32 cellular contexts compared by ENCODE assay signal in genomic region chrX:100089724-100090123, GRCh38.
DNase-seq lines count a peak whose midpoint lies in the region; ATAC-seq, FAIRE-seq and TF ChIP-seq lines count a peak whose summit lies in the region.
"Had no signal": no experiment of that assay in that cellular context is flagged by ENCODE, and none has a peak within 500 bp of the region (broad histone marks: within the 10 kb centered on the region; RNA-seq: fewer than 3 reads in every experiment).

No MANE protein-coding gene starts in this region.

- no peak for TF ChIP-seq EP300 in A549 (IDR thresholded peaks at IDR 0.05)

- H3K27ac ChIP-seq in A549: no peak overlapping the region
- H3K27ac ChIP-seq in HEK293 (ENCODE audit: extremely low read depth, low read depth, low read length): no peak overlapping the region
- H3K27ac ChIP-seq in right cardiac atrium (ENCODE audit: low read length): no peak overlapping the region
- no peak overlapping the region for H3K27ac ChIP-seq in esophagus squamous epithelium
- H3K27ac ChIP-seq: 22Rv1; BLaER1; BLaER1 treated with 17β-estradiol and CSF1 and Interleukin-3, amounts not matched to agents 10 nM and 100 nM; C4-2B had no signal

- DNase-seq in A549 (ENCODE audit: low read depth in 1 of 2, low spot score in 1 of 2) (no peak), frontal cortex (ENCODE audit: low spot score in 2 of 2) (no peak), right cardiac atrium (no peak), esophagus squamous epithelium (lab: John Stamatoyannopoulos, UW) (no peak)
- DNase-seq: 8988T; ACHN; AML-193; BE2C; C1 segment of cervical spinal cord; Caco-2; Calu3; CD4-positive, alpha-beta memory T cell; CD4-positive, alpha-beta T cell; CD4-positive, CD25-positive, alpha-beta regulatory T cell; CD8-positive, alpha-beta memory T cell; CD8-positive, alpha-beta T cell; COR-L47; DMS 273 treated with DMSO at 0.1 percent for 48 hours; DMS153; DMS53; DMS79; DMS79 treated with DMSO at 0.1 percent for 48 hours; DND-41; EL had no signal

- ATAC-seq in A549: no peak
- ATAC-seq in GM18873 (IDR thresholded peaks at IDR 0.05; ENCODE audit: low FRiP score, unreplicated experiment): no peak
- no peak for ATAC-seq in right cardiac atrium
- ATAC-seq: CD8-positive, alpha-beta T cell had no signal

- POLR2A ChIA-PET in A549 (lab: Yijun Ruan, JAX): no interaction called here
- POLR2A ChIA-PET in HEK293 (lab: Yijun Ruan, JAX): no interaction called here

- H3K9me3 ChIP-seq in A549 (no peaks in the 10 kb centered on the region), HEK293 (ENCODE audit: control insufficient read depth, insufficient read depth, low read depth, low read length) (no peaks in the 10 kb centered on the region), right cardiac atrium (ENCODE audit: control insufficient read depth, low read length) (no peaks in the 10 kb centered on the region), esophagus squamous epithelium (no peaks in the 10 kb centered on the region)
- H3K9me3 ChIP-seq: BE2C, Caco-2 had no signal

- TF ChIP-seq CTCF in A549 (IDR thresholded peaks at IDR 0.05) (no peak), HEK293 (tag by site-specific recombination; IDR thresholded peaks at IDR 0.05) (no peak), esophagus squamous epithelium (IDR thresholded peaks at IDR 0.05) (no peak)

- TF ChIP-seq RAD21 in A549 (conservative IDR thresholded peaks at IDR 0.05 in 1 of 2, IDR thresholded peaks at IDR 0.05 in 1 of 2): no peak

- H3K4me3 ChIP-seq in A549 (no peak overlapping the region), HEK293 (ENCODE audit: low read depth, low read length) (no peak overlapping the region), right cardiac atrium (ENCODE audit: low read length) (no peak overlapping the region), esophagus squamous epithelium (no peak overlapping the region)
- H3K4me3 ChIP-seq: BLaER1; BLaER1 treated with 17β-estradiol and CSF1 and Interleukin-3, amounts not matched to agents 10 nM and 100 nM had no signal

- H3K36me3 ChIP-seq in HEK293 (ENCODE audit: control insufficient read depth in 2 of 2, insufficient read depth in 1 of 2, low read length in 2 of 2): no peaks in the 10 kb centered on the region
- no peaks in the 10 kb centered on the region for H3K36me3 ChIP-seq in esophagus squamous epithelium
- H3K36me3 ChIP-seq: BE2C; BLaER1; BLaER1 treated with 17β-estradiol and CSF1 and Interleukin-3, amounts not matched to agents 10 nM and 100 nM had no signal

- H3K27me3 ChIP-seq in right cardiac atrium (ENCODE audit: control insufficient read depth, insufficient read depth): no peaks in the 10 kb centered on the region
- H3K27me3 ChIP-seq in esophagus squamous epithelium: no peaks in the 10 kb centered on the region
- H3K27me3 ChIP-seq: BE2C had no signal

- WGBS in A549 (ENCODE audit: missing lambda C conversion rate): 0% methylated on average over 3 of the region's 3 CpGs
- WGBS in right cardiac atrium: 82% methylated on average over 3 of the region's 3 CpGs
- WGBS in esophagus squamous epithelium, 2 donors: 74 to 93% methylated on average over 3 of the region's 3 CpGs

- intact Hi-C loops in right cardiac atrium (cut with DNase I) (no loop called here), esophagus squamous epithelium (cut with DNase I) (no loop called here)

- H3K4me2 ChIP-seq in A549: no peak overlapping the region
- H3K4me2 ChIP-seq: BLaER1; BLaER1 treated with 17β-estradiol and CSF1 and Interleukin-3, amounts not matched to agents 10 nM and 100 nM had no signal

- FAIRE-seq in A549 (lab: Jason Lieb, UNC) (no peak), frontal cortex (lab: Jason Lieb, UNC) (peak; percentile 10)
- FAIRE-seq: A204.1, D721Med had no signal

- H3K4me1 ChIP-seq in A549 (no peaks in the 10 kb centered on the region), HEK293 (ENCODE audit: control insufficient read depth, insufficient read depth, low read length) (no peaks in the 10 kb centered on the region), right cardiac atrium (ENCODE audit: control insufficient read depth, insufficient read depth, low read length) (no peaks in the 10 kb centered on the region), esophagus squamous epithelium (no peaks in the 10 kb centered on the region)
- H3K4me1 ChIP-seq: BE2C, BLaER1, Caco-2 had no signal

- CTCF ChIA-PET in A549 (lab: Yijun Ruan, JAX): no interaction called here
- CTCF ChIA-PET in HEK293 (lab: Yijun Ruan, JAX): no interaction called here

- no peak for TF ChIP-seq POLR2A in A549 (IDR thresholded peaks at IDR 0.05; ENCODE audit: low read length)
- no peak for TF ChIP-seq POLR2A in esophagus squamous epithelium (IDR thresholded peaks at IDR 0.05)

TF ChIP-seq in A549, 52 proteins besides CTCF, POLR2A, EP300 and RAD21:
- TF ChIP-seq ZC3H11A (IDR thresholded peaks at IDR 0.05) (peak; percentile 30; the same call in 1 of the 2 replicates), MAFK (IDR thresholded peaks at IDR 0.05; ENCODE audit: partially characterized antibody) (no peak)
TF ChIP-seq in A549: peak in this region for 1.

TF ChIP-seq in HEK293, 187 proteins besides CTCF, POLR2A, EP300 and RAD21:
- TF ChIP-seq HOXD13 (CRISPR knock-in tag; IDR thresholded peaks at IDR 0.05; ENCODE audit: borderline replicate concordance) (no peak), ZNF654 (tag by site-specific recombination; IDR thresholded peaks at IDR 0.05; ENCODE audit: low read depth) (0 out of 2 replicates have a peak, but pooled peaks have one; percentile 8), ZNF555 (tag by site-specific recombination; conservative IDR thresholded peaks at IDR 0.05) (peak; percentile 70), ZNF830 (tag by site-specific recombination; IDR thresholded peaks at IDR 0.05; ENCODE audit: low read depth) (no peak), ZSCAN18 (tag by site-specific recombination; IDR thresholded peaks at IDR 0.05) (no peak), ZNF623 (tag by site-specific recombination; IDR thresholded peaks at IDR 0.05) (peak; percentile 26; the same call in 1 of the 2 replicates), ZBTB11 (tag by site-specific recombination; conservative IDR thresholded peaks at IDR 0.05; ENCODE audit: low read depth) (peak; percentile 48), ZNF202 (tag by site-specific recombination; IDR thresholded peaks at IDR 0.05; ENCODE audit: borderline replicate concordance) (peak; percentile 56; the same call in 1 of the 2 replicates), ZNF426 (tag by site-specific recombination; IDR thresholded peaks at IDR 0.05) (peak; percentile 66)
